ENCODE assay signal across 22 cellular contexts in the genomic region with DNA sequence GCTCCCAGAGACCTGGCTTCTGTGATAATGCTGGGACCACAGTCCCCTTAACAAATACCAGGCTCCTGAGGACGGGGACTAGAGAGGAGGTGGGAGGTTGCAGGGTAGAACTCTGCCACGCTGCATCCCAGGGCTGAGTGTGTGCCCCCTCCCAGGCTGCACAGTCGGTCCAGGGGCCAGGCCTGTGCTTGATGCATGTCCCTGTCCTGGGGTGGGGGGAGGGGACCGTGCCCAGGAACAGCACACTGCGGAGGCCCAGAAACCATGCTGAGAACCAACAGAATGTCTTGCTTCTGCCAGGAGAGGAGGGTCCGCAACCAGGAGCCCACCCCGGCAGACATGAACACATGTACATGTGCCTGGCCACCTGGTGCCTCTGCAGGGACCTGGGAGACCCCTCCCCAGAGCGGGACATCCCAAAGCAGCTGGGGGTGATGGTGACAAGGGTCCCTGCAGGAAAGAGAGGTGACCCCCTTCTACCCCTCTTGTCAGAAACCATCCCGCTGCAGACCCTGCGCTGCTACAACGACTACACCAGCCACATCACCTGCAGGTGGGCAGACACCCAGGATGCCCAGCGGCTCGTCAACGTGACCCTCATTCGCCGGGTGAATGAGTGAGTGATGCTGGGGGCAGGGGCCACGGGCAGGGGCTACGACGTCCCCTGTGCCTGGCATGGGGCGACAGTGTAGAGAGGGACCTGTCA.
"Had no signal": no experiment of that assay in that cellular context is flagged by ENCODE, and none has a peak within 500 bp of the region (broad histone marks: within the 10 kb centered on the region; RNA-seq: fewer than 3 reads in every experiment).

No MANE protein-coding gene starts in this region.

- DNase-seq: activated B cell treated with CpG ODN at 0.5 μM for 24 hours; activated CD4-positive, alpha-beta memory T cell treated with anti-CD3 and anti-CD28 coated beads, Interleukin-2, amount 10 ng/mL, durations not matched to agents 7 days and 5 days; activated CD4-positive, alpha-beta T cell treated with anti-CD3 and anti-CD28 coated beads for 48 hours; activated CD8-positive, alpha-beta memory T cell treated with anti-CD3 and anti-CD28 coated beads, Interleukin-2, amount 10 ng/mL, durations not matched to agents 7 days and 5 days; activated naive CD4-positive, alpha-beta T cell; activated naive CD8-positive, alpha-beta T cell treated with anti-CD3 and anti-CD28 coated beads for 36 hours; activated T-cell treated with anti-CD3 and anti-CD28 coated beads, Interleukin-2, amount 50 U/mL, for 1 hour; amniotic stem cell; effector CD8-positive, alpha-beta T cell; esophagus squamous epithelium; heart right ventricle; left ventricle myocardium inferior; naive B cell; nucleus accumbens; stimulated activated CD4-positive, alpha-beta T cell treated with anti-CD3 and anti-CD28 coated beads, Interleukin-12 subunit alpha, Interleukin-12 subunit beta, amount 100 ng/mL, for 4 hours; stimulated activated CD4-positive, alpha-beta T cell treated with anti-CD3 and anti-CD28 coated beads, Interleukin-2, amount 100 ng/mL, for 24 hours; stomach; T-helper 9 cell had no signal

- H3K27me3 ChIP-seq: upper lobe of left lung had no signal

- H3K4me1 Mint-ChIP-seq: activated naive CD8-positive, alpha-beta T cell treated with anti-CD3 and anti-CD28 coated beads for 36 hours had no signal

- H3K4me3 ChIP-seq: esophagus squamous epithelium, heart right ventricle, left ventricle myocardium inferior, mucosa of descending colon, stomach, upper lobe of left lung had no signal

- H3K36me3 ChIP-seq: esophagus squamous epithelium, left ventricle myocardium inferior had no signal

- H3K27ac Mint-ChIP-seq: activated B cell treated with CpG ODN at 0.5 μM for 24 hours; activated CD4-positive, alpha-beta memory T cell treated with anti-CD3 and anti-CD28 coated beads, Interleukin-2, amount 10 ng/mL, durations not matched to agents 7 days and 5 days; activated CD8-positive, alpha-beta memory T cell treated with anti-CD3 and anti-CD28 coated beads, Interleukin-2, amount 10 ng/mL, durations not matched to agents 7 days and 5 days; activated naive CD8-positive, alpha-beta T cell treated with anti-CD3 and anti-CD28 coated beads for 36 hours; activated T-helper 17 cell treated with anti-CD3 and anti-CD28 coated beads, Interleukin-2, amount 50 U/mL, for 72 hours; memory B cell had no signal

- H3K4me3 Mint-ChIP-seq: activated B cell treated with CpG ODN at 0.5 μM for 24 hours; activated CD4-positive, alpha-beta memory T cell treated with anti-CD3 and anti-CD28 coated beads, Interleukin-2, amount 10 ng/mL, durations not matched to agents 7 days and 5 days; activated CD8-positive, alpha-beta memory T cell treated with anti-CD3 and anti-CD28 coated beads, Interleukin-2, amount 10 ng/mL, durations not matched to agents 7 days and 5 days; activated naive CD8-positive, alpha-beta T cell treated with anti-CD3 and anti-CD28 coated beads for 36 hours; activated T-helper 17 cell treated with anti-CD3 and anti-CD28 coated beads, Interleukin-2, amount 50 U/mL, for 72 hours; memory B cell; naive B cell had no signal

- H3K27me3 Mint-ChIP-seq: activated B cell treated with CpG ODN at 0.5 μM for 24 hours, memory B cell, naive B cell had no signal

- ATAC-seq: activated CD8-positive, alpha-beta memory T cell treated with anti-CD3 and anti-CD28 coated beads, Interleukin-2, amount 10 ng/mL, durations not matched to agents 7 days and 5 days; activated T-helper 17 cell treated with anti-CD3 and anti-CD28 coated beads, Interleukin-2, amount 50 U/mL, for 72 hours had no signal

- H3K9me3 Mint-ChIP-seq: activated B cell treated with CpG ODN at 0.5 μM for 24 hours; activated CD4-positive, alpha-beta memory T cell treated with anti-CD3 and anti-CD28 coated beads, Interleukin-2, amount 10 ng/mL, durations not matched to agents 7 days and 5 days; activated naive CD8-positive, alpha-beta T cell treated with anti-CD3 and anti-CD28 coated beads for 36 hours; activated T-helper 17 cell treated with anti-CD3 and anti-CD28 coated beads, Interleukin-2, amount 50 U/mL, for 72 hours; memory B cell had no signal

- H3K36me3 Mint-ChIP-seq: activated naive CD8-positive, alpha-beta T cell treated with anti-CD3 and anti-CD28 coated beads for 36 hours had no signal

- H3K9me3 ChIP-seq: esophagus squamous epithelium, mucosa of descending colon, upper lobe of left lung had no signal

- H3K27ac ChIP-seq: left ventricle myocardium inferior had no signal
